35 cellular contexts compared by ENCODE assay signal in the genomic region with DNA sequence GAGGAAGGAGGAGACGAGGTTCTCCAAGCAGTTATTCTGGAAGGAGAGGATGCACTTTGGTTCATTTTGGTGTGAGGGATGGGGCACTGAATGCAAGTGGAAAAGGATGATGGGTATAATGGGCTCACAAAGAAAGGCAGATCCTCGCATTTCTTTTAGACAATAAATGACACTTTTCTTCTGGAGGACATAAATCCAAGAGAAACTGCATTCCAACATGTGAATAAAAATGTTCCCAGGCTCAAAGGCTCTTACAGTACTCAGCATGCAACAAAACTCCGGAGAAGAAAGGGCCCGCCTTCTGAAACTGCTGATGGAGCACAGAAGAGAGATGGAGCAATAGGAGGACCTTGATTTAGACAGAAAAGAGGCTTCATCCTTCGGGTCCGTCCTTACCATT.
"Had no signal": no experiment of that assay in that cellular context is flagged by ENCODE, and none has a peak within 500 bp of the region (broad histone marks: within the 10 kb centered on the region; RNA-seq: fewer than 3 reads in every experiment).

No MANE protein-coding gene starts in this region.

- H3K9me3 ChIP-seq: adrenal gland, body of pancreas, breast epithelium had no signal

- H3K36me3 ChIP-seq: adrenal gland, brain microvascular endothelial cell, breast epithelium had no signal

- H3K4me3 Mint-ChIP-seq: activated B cell treated with CpG ODN at 0.5 μM for 24 hours; activated CD4-positive, alpha-beta memory T cell treated with anti-CD3 and anti-CD28 coated beads for 36 hours; activated CD4-positive, alpha-beta T cell treated with anti-CD3 and anti-CD28 coated beads, Interleukin-2, amount 10 ng/mL, durations not matched to agents 24 days and 14 days; activated CD8-positive, alpha-beta T cell treated with anti-CD3 and anti-CD28 coated beads for 36 hours; activated naive CD4-positive, alpha-beta T cell treated with anti-CD3 and anti-CD28 coated beads for 36 hours; activated naive CD8-positive, alpha-beta T cell treated with anti-CD3 and anti-CD28 coated beads for 36 hours; activated T-cell treated with anti-CD3 and anti-CD28 coated beads, Interleukin-2, amount 50 U/mL, for 4 hours; activated T-cell treated with anti-CD3 and anti-CD28 coated beads, Interleukin-2, amount 50 U/mL, for 72 hours; activated T-helper 1 cell treated with anti-CD3 and anti-CD28 coated beads, Interleukin-12 subunit alpha, Interleukin-12 subunit beta, Interleukin-2, Interleukin-4 antibody, amounts not matched to agents 30 ng/mL and 10 ng/mL and 1 ng/mL, durations not matched to agents 14 hours and 24 hours and 36 hours; activated T-helper 17 cell treated with anti-CD3 and anti-CD28 coated beads, Interleukin-2, amount 50 U/mL, for 72 hours; T-helper 1 cell treated with Interleukin-12 subunit alpha and Interleukin-12 subunit beta and Interleukin-4 antibody, amounts not matched to agents 30 μg/mL and 1 μg/mL, for 36 hours; T-helper 2 cell treated with Interferon-gamma antibody and Interleukin-4, amounts not matched to agents 5 μg/mL and 100 μg/mL, for 36 hours had no signal

- H3K4me3 ChIP-seq: adrenal gland, body of pancreas, breast epithelium had no signal

- DNase-seq: activated B cell treated with CpG ODN at 0.5 μM for 24 hours; activated CD4-positive, alpha-beta memory T cell treated with anti-CD3 and anti-CD28 coated beads for 36 hours; activated CD4-positive, alpha-beta T cell treated with anti-CD3 and anti-CD28 coated beads for 4 hours; activated CD4-positive, alpha-beta T cell treated with anti-CD3 and anti-CD28 coated beads, Interleukin-2, amount 10 ng/mL, durations not matched to agents 24 days and 14 days; activated CD4-positive, alpha-beta T cell treated with anti-CD3 and anti-CD28 coated beads, Interleukin-2, amount 50 U/mL, for 1 hour; activated CD4-positive, alpha-beta T cell treated with anti-CD3 and anti-CD28 coated beads, Interleukin-2, amount 50 U/mL, for 4 hours; activated CD4-positive, CD25-positive, alpha-beta regulatory T cell treated with anti-CD3 and anti-CD28 coated beads, Interleukin-2, amount 50 U/mL, for 72 hours; activated CD8-positive, alpha-beta memory T cell treated with anti-CD3 and anti-CD28 coated beads, Interleukin-2, amount 50 U/mL, for 4 hours; activated CD8-positive, alpha-beta T cell treated with anti-CD3 and anti-CD28 coated beads for 36 hours; activated effector memory CD4-positive, alpha-beta T cell treated with anti-CD3 and anti-CD28 coated beads, Interleukin-2, amount 50 U/mL, for 16 hours; activated gamma-delta T cell treated with Interleukin-2 at 50 U/mL for 16 hours; activated naive CD4-positive, alpha-beta T cell; activated naive CD4-positive, alpha-beta T cell treated with anti-CD3 and anti-CD28 coated beads for 36 hours; activated naive CD4-positive, alpha-beta T cell treated with anti-CD3 and anti-CD28 coated beads, Interleukin-2, amount 50 U/mL, for 16 hours; activated naive CD8-positive, alpha-beta T cell treated with anti-CD3 and anti-CD28 coated beads for 36 hours; activated T-cell treated with anti-CD3 and anti-CD28 coated beads for 4 hours; activated T-cell treated with anti-CD3 and anti-CD28 coated beads, Interleukin-2, amount 50 U/mL, for 1 hour; activated T-cell treated with anti-CD3 and anti-CD28 coated beads, Interleukin-2, amount 50 U/mL, for 4 hours; activated T-cell treated with anti-CD3 and anti-CD28 coated beads, Interleukin-2, amount 50 U/mL, for 72 hours; adrenal gland; amniotic stem cell; aorta; body of pancreas; brain microvascular endothelial cell; central memory CD4-positive, alpha-beta T cell; T-helper 1 cell; T-helper 2 cell; T-helper 9 cell had no signal

- H3K27me3 ChIP-seq: adrenal gland, body of pancreas, brain microvascular endothelial cell, breast epithelium had no signal

- H3K27ac ChIP-seq: adrenal gland, body of pancreas, brain microvascular endothelial cell, breast epithelium, VCaP had no signal

- ATAC-seq: activated CD8-positive, alpha-beta T cell treated with anti-CD3 and anti-CD28 coated beads for 36 hours; activated naive CD4-positive, alpha-beta T cell treated with anti-CD3 and anti-CD28 coated beads, Interleukin-2, amount 50 U/mL, for 72 hours; activated T-cell treated with anti-CD3 and anti-CD28 coated beads, Interleukin-2, amount 50 U/mL, for 4 hours; activated T-cell treated with anti-CD3 and anti-CD28 coated beads, Interleukin-2, amount 50 U/mL, for 72 hours; activated T-helper 17 cell treated with anti-CD3 and anti-CD28 coated beads, Interleukin-2, amount 50 U/mL, for 72 hours; body of pancreas had no signal

- H3K36me3 Mint-ChIP-seq: activated CD4-positive, alpha-beta memory T cell treated with anti-CD3 and anti-CD28 coated beads for 36 hours; activated naive CD8-positive, alpha-beta T cell treated with anti-CD3 and anti-CD28 coated beads for 36 hours had no signal

- H3K4me1 Mint-ChIP-seq: activated B cell treated with CpG ODN at 0.5 μM for 24 hours; activated CD4-positive, alpha-beta T cell treated with anti-CD3 and anti-CD28 coated beads, Interleukin-2, amount 10 ng/mL, durations not matched to agents 24 days and 14 days; activated naive CD8-positive, alpha-beta T cell treated with anti-CD3 and anti-CD28 coated beads for 36 hours; activated T-helper 17 cell treated with anti-CD3 and anti-CD28 coated beads, Interleukin-2, amount 50 U/mL, for 72 hours had no signal

- H3K4me1 ChIP-seq: adrenal gland, body of pancreas, breast epithelium had no signal

- H3K27ac Mint-ChIP-seq: activated B cell treated with CpG ODN at 0.5 μM for 24 hours; activated CD4-positive, alpha-beta memory T cell treated with anti-CD3 and anti-CD28 coated beads for 36 hours; activated CD4-positive, alpha-beta T cell treated with anti-CD3 and anti-CD28 coated beads, Interleukin-2, amount 10 ng/mL, durations not matched to agents 24 days and 14 days; activated CD8-positive, alpha-beta T cell treated with anti-CD3 and anti-CD28 coated beads for 36 hours; activated naive CD4-positive, alpha-beta T cell treated with anti-CD3 and anti-CD28 coated beads for 36 hours; activated naive CD4-positive, alpha-beta T cell treated with anti-CD3 and anti-CD28 coated beads, Interleukin-2, amount 50 U/mL, for 72 hours; activated naive CD8-positive, alpha-beta T cell treated with anti-CD3 and anti-CD28 coated beads for 36 hours; activated T-cell treated with anti-CD3 and anti-CD28 coated beads, Interleukin-2, amount 50 U/mL, for 72 hours; activated T-helper 1 cell treated with anti-CD3 and anti-CD28 coated beads, Interleukin-12 subunit alpha, Interleukin-12 subunit beta, Interleukin-2, Interleukin-4 antibody, amounts not matched to agents 30 ng/mL and 10 ng/mL and 1 ng/mL, durations not matched to agents 14 hours and 24 hours and 36 hours; activated T-helper 17 cell treated with anti-CD3 and anti-CD28 coated beads, Interleukin-2, amount 50 U/mL, for 72 hours; T-helper 1 cell treated with Interleukin-12 subunit alpha and Interleukin-12 subunit beta and Interleukin-4 antibody, amounts not matched to agents 30 μg/mL and 1 μg/mL, for 36 hours; T-helper 2 cell treated with Interferon-gamma antibody and Interleukin-4, amounts not matched to agents 5 μg/mL and 100 μg/mL, for 36 hours had no signal
